ENCODE assay signal across 10 cellular contexts in the genomic region with DNA sequence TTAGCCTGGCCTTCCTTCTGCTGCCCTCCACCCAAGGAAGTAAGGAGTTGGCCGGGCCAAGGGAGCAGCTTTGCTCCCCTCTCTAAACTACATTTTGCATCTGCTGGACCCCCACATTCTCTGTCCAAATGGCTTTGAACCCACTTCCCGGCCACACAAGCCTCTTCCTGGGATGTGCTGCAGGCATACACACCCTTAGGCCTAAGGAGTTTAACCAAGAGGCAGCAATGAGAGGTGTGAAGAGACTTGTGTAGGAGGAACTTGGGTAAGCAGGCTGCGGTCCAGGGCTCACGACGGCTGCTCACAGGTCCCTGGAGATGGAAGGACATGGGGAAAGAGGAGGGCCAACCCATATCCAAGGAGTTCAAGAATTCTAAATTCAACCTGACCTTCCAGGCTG.
DNase-seq lines count a peak whose midpoint lies in the region; ATAC-seq, FAIRE-seq and TF ChIP-seq lines count a peak whose summit lies in the region.
"Had no signal": no experiment of that assay in that cellular context is flagged by ENCODE, and none has a peak within 500 bp of the region (broad histone marks: within the 10 kb centered on the region; RNA-seq: fewer than 3 reads in every experiment).

No MANE protein-coding gene starts in this region.

- DNase-seq in GM18507 (ENCODE audit: extremely low spot score, insufficient read length, low read depth) (no peak), T-helper 17 cell (no peak)
- DNase-seq: NCI-H1417 treated with DMSO at 0.1 percent for 48 hours had no signal

- no peak for TF ChIP-seq CTCF in gastroesophageal sphincter (IDR thresholded peaks at IDR 0.05)

- WGBS in gastroesophageal sphincter (ENCODE audit: low coverage in 1 of 2), 2 donors = 100% methylated on average over 3 of the region's 5 CpGs; no CpG with 5 or more reads in 1 of the 2 donors

- no peak overlapping the region for H3K4me3 ChIP-seq in gastroesophageal sphincter
- no peak overlapping the region for H3K4me3 ChIP-seq in skin epidermis
- H3K4me3 ChIP-seq: HAP-1 had no signal

- no peaks in the 10 kb centered on the region for H3K27me3 ChIP-seq in gastroesophageal sphincter

- peak; percentile 75 for FAIRE-seq in GM18507 (lab: Jason Lieb, UNC)

- TF ChIP-seq EP300 in gastroesophageal sphincter (IDR thresholded peaks at IDR 0.05) = no peak

- peak overlapping the region; percentile 98 for H3K27ac Mint-ChIP-seq in T-helper 17 cell

- H3K27ac ChIP-seq in gastroesophageal sphincter (peak overlapping the region in 3 of 4 donors; percentile 67 to 85 (median 67)), skin epidermis (peak overlapping the region in 18 of 21 experiments; percentile 27 to 94 (median 85))

- TF ChIP-seq POLR2A in gastroesophageal sphincter (IDR thresholded peaks at IDR 0.05) = no peak

- H3K4me1 Mint-ChIP-seq in T-helper 17 cell = peaks cover 54% of the 10 kb centered on the region

- H3K9me3 ChIP-seq in T-helper 17 cell (ENCODE audit: control insufficient read depth, low read length, poor library complexity, severe bottlenecking) (no peaks in the 10 kb centered on the region), gastroesophageal sphincter (no peaks in the 10 kb centered on the region)
- H3K9me3 ChIP-seq: HAP-1 had no signal

- ATAC-seq in T-helper 17 cell (no peak), gastroesophageal sphincter (no peak), HG02678 (IDR thresholded peaks at IDR 0.05; ENCODE audit: unreplicated experiment) (no peak), GM21737 (IDR thresholded peaks at IDR 0.05; ENCODE audit: unreplicated experiment) (no peak), HG02623 (IDR thresholded peaks at IDR 0.05; ENCODE audit: unreplicated experiment) (no peak)
- ATAC-seq in activated CD4-positive, CD25-positive, alpha-beta regulatory T cell treated with anti-CD3 and anti-CD28 coated beads, Interleukin-2, amount 50 U/mL, for 24 hours = no peak

- H3K36me3 ChIP-seq in gastroesophageal sphincter = no peaks in the 10 kb centered on the region
- H3K36me3 ChIP-seq: HAP-1 had no signal

- H3K4me1 ChIP-seq in gastroesophageal sphincter = peaks cover 0 to 52% (median 0%) of the 10 kb centered on the region in 3 donors

- H3K36me3 Mint-ChIP-seq in T-helper 17 cell (ENCODE audit: low read depth) = peaks cover 5% of the 10 kb centered on the region

- H3K27me3 Mint-ChIP-seq in T-helper 17 cell = no peaks in the 10 kb centered on the region

- peak overlapping the region; percentile 74 for H3K4me3 Mint-ChIP-seq in T-helper 17 cell
